ENCODE assay signal across 1 cellular context in genomic region chr13:106565127-106565775, GRCh38.
TF ChIP-seq lines count a peak whose summit lies in the region.

No MANE protein-coding gene starts in this region.

TF ChIP-seq in HepG2, 621 proteins besides CTCF, POLR2A, EP300 and RAD21:
- TF ChIP-seq, protein P1, sequence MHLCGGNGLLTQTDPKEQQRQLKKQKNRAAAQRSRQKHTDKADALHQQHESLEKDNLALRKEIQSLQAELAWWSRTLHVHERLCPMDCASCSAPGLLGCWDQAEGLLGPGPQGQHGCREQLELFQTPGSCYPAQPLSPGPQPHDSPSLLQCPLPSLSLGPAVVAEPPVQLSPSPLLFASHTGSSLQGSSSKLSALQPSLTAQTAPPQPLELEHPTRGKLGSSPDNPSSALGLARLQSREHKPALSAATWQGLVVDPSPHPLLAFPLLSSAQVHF (CRISPR knock-in tag; IDR thresholded peaks at IDR 0.05): no peak
- no peak for TF ChIP-seq MED1 (CRISPR knock-in tag; IDR thresholded peaks at IDR 0.05)
- TF ChIP-seq, protein P2, sequence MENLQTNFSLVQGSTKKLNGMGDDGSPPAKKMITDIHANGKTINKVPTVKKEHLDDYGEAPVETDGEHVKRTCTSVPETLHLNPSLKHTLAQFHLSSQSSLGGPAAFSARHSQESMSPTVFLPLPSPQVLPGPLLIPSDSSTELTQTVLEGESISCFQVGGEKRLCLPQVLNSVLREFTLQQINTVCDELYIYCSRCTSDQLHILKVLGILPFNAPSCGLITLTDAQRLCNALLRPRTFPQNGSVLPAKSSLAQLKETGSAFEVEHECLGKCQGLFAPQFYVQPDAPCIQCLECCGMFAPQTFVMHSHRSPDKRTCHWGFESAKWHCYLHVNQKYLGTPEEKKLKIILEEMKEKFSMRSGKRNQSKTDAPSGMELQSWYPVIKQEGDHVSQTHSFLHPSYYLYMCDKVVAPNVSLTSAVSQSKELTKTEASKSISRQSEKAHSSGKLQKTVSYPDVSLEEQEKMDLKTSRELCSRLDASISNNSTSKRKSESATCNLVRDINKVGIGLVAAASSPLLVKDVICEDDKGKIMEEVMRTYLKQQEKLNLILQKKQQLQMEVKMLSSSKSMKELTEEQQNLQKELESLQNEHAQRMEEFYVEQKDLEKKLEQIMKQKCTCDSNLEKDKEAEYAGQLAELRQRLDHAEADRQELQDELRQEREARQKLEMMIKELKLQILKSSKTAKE (CRISPR knock-in tag; IDR thresholded peaks at IDR 0.05; ENCODE audit: borderline replicate concordance): no peak
- TF ChIP-seq SMARCE1 (IDR thresholded peaks at IDR 0.05; ENCODE audit: borderline replicate concordance): no peak
- no peak for TF ChIP-seq CCDC6 (CRISPR knock-in tag; IDR thresholded peaks at IDR 0.05)
- TF ChIP-seq ZNF549 (CRISPR knock-in tag; IDR thresholded peaks at IDR 0.05): no peak
- no peak for TF ChIP-seq ZBTB8A (CRISPR knock-in tag; IDR thresholded peaks at IDR 0.05; ENCODE audit: borderline replicate concordance, low read depth)
- TF ChIP-seq IKZF1 (IDR thresholded peaks at IDR 0.05): no peak
- TF ChIP-seq ZFP37 (CRISPR knock-in tag; IDR thresholded peaks at IDR 0.05; ENCODE audit: borderline replicate concordance): no peak
